Comparison of ENCODE assay signal across 19 cellular contexts in the genomic region with DNA sequence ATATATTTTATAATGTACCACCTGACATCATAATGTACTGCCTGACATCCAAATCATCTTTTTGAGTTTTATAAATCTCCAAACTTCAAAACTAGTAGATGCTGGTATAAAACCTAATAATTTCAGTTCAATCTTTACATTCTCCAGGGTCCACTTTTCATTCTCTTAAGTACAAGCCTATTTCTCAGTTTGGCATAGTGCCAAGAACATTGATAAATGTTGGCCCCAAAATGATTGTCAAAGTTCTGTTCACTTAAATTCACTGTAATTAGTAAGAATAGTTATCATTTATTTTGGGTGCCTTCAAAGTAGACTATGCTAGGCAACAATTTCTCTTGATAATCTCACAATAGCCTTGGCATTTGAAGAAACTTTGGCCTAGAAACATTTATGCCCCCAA.
"Had no signal": no experiment of that assay in that cellular context is flagged by ENCODE, and none has a peak within 500 bp of the region (broad histone marks: within the 10 kb centered on the region; RNA-seq: fewer than 3 reads in every experiment).

No MANE protein-coding gene starts in this region.

- ATAC-seq: activated T-cell treated with anti-CD3 and anti-CD28 coated beads, Interleukin-2, amount 50 U/mL, for 4 hours; heart right ventricle; sciatic nerve; stimulated activated memory B cell treated with anti-CD40 and anti-IgM and Interleukin-4, amounts not matched to agents 10 μg/mL and 1 μg/mL and 100 μg/mL, for 72 hours had no signal

- H3K27me3 ChIP-seq: heart right ventricle, neural progenitor cell, stomach, vagina had no signal

- H3K9me3 Mint-ChIP-seq: activated T-cell treated with anti-CD3 and anti-CD28 coated beads, Interleukin-2, amount 50 U/mL, for 4 hours; neural progenitor cell; stimulated activated memory B cell treated with anti-CD40 and anti-IgM and Interleukin-4, amounts not matched to agents 10 μg/mL and 1 μg/mL and 100 μg/mL, for 72 hours had no signal

- H3K36me3 ChIP-seq: heart right ventricle, neural progenitor cell, stomach, vagina had no signal

- H3K27ac ChIP-seq: coronary artery, heart right ventricle, neural progenitor cell, stomach, vagina had no signal

- H3K4me3 Mint-ChIP-seq: activated naive CD4-positive, alpha-beta T cell treated with anti-CD3 and anti-CD28 coated beads for 36 hours; activated T-cell treated with anti-CD3 and anti-CD28 coated beads, Interleukin-2, amount 50 U/mL, for 4 hours; memory B cell; neural progenitor cell; stimulated activated memory B cell treated with anti-CD40 and anti-IgM and Interleukin-4, amounts not matched to agents 10 μg/mL and 1 μg/mL and 100 μg/mL, for 72 hours had no signal

- H2AFZ ChIP-seq: neural progenitor cell had no signal

- H3K4me1 ChIP-seq: vagina had no signal

- H3K9ac ChIP-seq: neural progenitor cell had no signal

- H3K4me3 ChIP-seq: coronary artery, heart right ventricle, neural progenitor cell, smooth muscle cell, stomach, vagina had no signal

- DNase-seq: activated CD8-positive, alpha-beta memory T cell treated with anti-CD3 and anti-CD28 coated beads, Interleukin-2, amount 50 U/mL, for 48 hours; activated naive CD4-positive, alpha-beta T cell treated with anti-CD3 and anti-CD28 coated beads for 36 hours; activated T-cell treated with anti-CD3 and anti-CD28 coated beads, Interleukin-2, amount 50 U/mL, for 4 hours; amygdala; cerebellar nuclear complex; heart right ventricle; left colon; posterior cingulate gyrus; stimulated activated CD4-positive, alpha-beta T cell treated with anti-CD3 and anti-CD28 coated beads, Interleukin-15, amount 100 ng/mL, for 24 hours; stomach; T-helper 9 cell; trophoblast cell had no signal

- H3K27me3 Mint-ChIP-seq: memory B cell; stimulated activated memory B cell treated with anti-CD40 and anti-IgM and Interleukin-4, amounts not matched to agents 10 μg/mL and 1 μg/mL and 100 μg/mL, for 72 hours had no signal

- H3K4me2 ChIP-seq: neural progenitor cell, smooth muscle cell had no signal

- H3K9me3 ChIP-seq: heart right ventricle, stomach, vagina had no signal

- H3K27ac Mint-ChIP-seq: memory B cell, neural progenitor cell had no signal
